8 cellular contexts compared by ENCODE assay signal in genomic region chr5:178757410-178757809, GRCh38.
"Had no signal": no experiment of that assay in that cellular context is flagged by ENCODE, and none has a peak within 500 bp of the region (broad histone marks: within the 10 kb centered on the region; RNA-seq: fewer than 3 reads in every experiment).

No MANE protein-coding gene starts in this region.

- H3K9me3 ChIP-seq: HAP-1 had no signal

- DNase-seq: GM23248, GOT3, H7, H9, HCEC 1CT, HFFc6 had no signal

- H3K36me3 ChIP-seq: HAP-1 had no signal

- H3K4me1 ChIP-seq: HAP-1 had no signal

- H3K27ac ChIP-seq: GM23248 had no signal

- H3K4me3 ChIP-seq: GM23248, GM23338, HAP-1 had no signal
